21 cellular contexts compared by ENCODE assay signal in the genomic region with DNA sequence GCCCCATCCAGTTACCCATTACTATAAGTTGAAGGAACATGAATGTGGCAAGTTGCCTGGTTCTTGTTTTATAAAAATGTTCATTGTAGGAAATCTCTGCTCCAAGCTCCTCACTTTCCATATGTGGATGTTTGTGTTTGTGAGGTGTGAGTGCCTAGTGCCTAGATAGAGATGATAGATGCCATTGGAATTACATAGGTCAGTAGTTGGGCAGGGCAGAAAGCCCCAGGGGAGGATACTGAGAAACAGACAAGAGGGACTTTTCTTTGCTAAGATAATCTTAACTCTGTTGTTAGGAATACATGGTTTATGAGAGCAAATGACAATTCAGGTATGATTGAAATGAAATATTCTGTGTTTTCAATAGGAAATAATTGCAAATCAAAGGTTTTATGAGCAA.
"Had no signal": no experiment of that assay in that cellular context is flagged by ENCODE, and none has a peak within 500 bp of the region (broad histone marks: within the 10 kb centered on the region; RNA-seq: fewer than 3 reads in every experiment).

No MANE protein-coding gene starts in this region.

- H3K4me3 Mint-ChIP-seq: IgD-negative memory B cell had no signal

- H3K9me3 ChIP-seq: SJCRH30 had no signal

- H3K9ac ChIP-seq: KMS-11 had no signal

- H3K36me3 ChIP-seq: SJCRH30 had no signal

- H3K36me3 Mint-ChIP-seq: IgD-negative memory B cell had no signal

- H3K4me2 ChIP-seq: KMS-11 had no signal

- H3K27ac ChIP-seq: HL-60, KMS-11, SJCRH30 had no signal

- DNase-seq: Kasumi-1, MM.1S, NCI-H1092 treated with DMSO at 0.1 percent for 48 hours, NCI-H1436, NCI-H187 treated with DMSO at 0.1 percent for 48 hours, NCI-H2029 treated with DMSO at 0.1 percent for 48 hours, NCI-H2107, NCI-H2227 treated with DMSO at 0.1 percent for 48 hours, NCI-H446, NCI-H510A, NCI-H524 treated with DMSO at 0.1 percent for 48 hours, NCI-H69, NCI-H774, SHP77 treated with DMSO at 0.1 percent for 48 hours, SJCRH30 had no signal

- H3K27ac Mint-ChIP-seq: IgD-negative memory B cell had no signal

- ATAC-seq: K562, Right ventricle myocardium inferior, SK-N-SH treated with all-trans-retinoic acid at 6 μM for 48 hours had no signal

- H3K27me3 ChIP-seq: SJCRH30 had no signal

- H3K4me3 ChIP-seq: K562, SJCRH30 had no signal
